ENCODE assay signal across 24 cellular contexts in the genomic region with DNA sequence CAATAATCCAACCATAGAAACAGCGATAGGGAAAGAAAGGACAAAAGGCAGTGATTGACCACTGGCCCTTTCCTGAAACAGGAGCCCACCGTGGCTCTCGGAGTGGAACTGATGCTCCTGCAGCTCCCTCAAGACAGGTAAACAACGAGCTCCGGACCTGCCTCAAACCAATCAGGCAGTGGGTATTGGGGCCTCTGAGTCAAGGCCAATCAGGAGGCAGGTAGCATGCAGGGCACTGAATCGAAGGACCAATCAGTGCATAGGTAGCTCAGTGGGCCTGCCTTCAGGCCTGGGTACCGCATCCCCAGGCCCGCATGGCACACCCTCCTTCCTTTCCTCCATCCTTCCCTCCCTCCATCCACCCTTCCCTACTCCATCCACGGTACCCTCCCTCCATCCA.
"Had no signal": no experiment of that assay in that cellular context is flagged by ENCODE, and none has a peak within 500 bp of the region (broad histone marks: within the 10 kb centered on the region; RNA-seq: fewer than 3 reads in every experiment).

No MANE protein-coding gene starts in this region.

- H3K4me3 ChIP-seq: left ventricle myocardium inferior, lung, pancreas, prostate gland, skin epidermis, thyroid gland, transverse colon, upper lobe of left lung had no signal

- DNase-seq: hippocampal formation; immature natural killer cell; islet precursor cell; left ventricle myocardium inferior; mesendoderm; naive B cell; nucleus accumbens; pancreas; retina; right cardiac atrium; stimulated activated CD4-positive, alpha-beta T cell treated with anti-CD3 and anti-CD28 coated beads, Interleukin-12 subunit alpha, Interleukin-12 subunit beta, amount 100 ng/mL, for 4 hours; stimulated activated CD4-positive, alpha-beta T cell treated with anti-CD3 and anti-CD28 coated beads, Interleukin-15, amount 100 ng/mL, for 24 hours; stimulated activated CD4-positive, alpha-beta T cell treated with anti-CD3 and anti-CD28 coated beads, Interleukin-2, amount 100 ng/mL, for 24 hours; stimulated activated CD4-positive, alpha-beta T cell treated with anti-CD3 and anti-CD28 coated beads, Interleukin-4, amount 100 ng/mL, for 1 hour; stimulated activated naive B cell treated with anti-CD40 and anti-IgM and Interleukin-4, amounts not matched to agents 10 μg/mL and 1 μg/mL and 100 μg/mL, for 72 hours; substantia nigra; thyroid gland; transverse colon; upper lobe of left lung had no signal

- H3K4me1 ChIP-seq: pancreas, prostate gland, transverse colon, upper lobe of left lung had no signal

- H3K36me3 ChIP-seq: left ventricle myocardium inferior, pancreas, prostate gland, thyroid gland, transverse colon, upper lobe of left lung had no signal

- H3K27ac ChIP-seq: left ventricle myocardium inferior, pancreas, prostate gland, thyroid gland, transverse colon, upper lobe of left lung had no signal

- ATAC-seq: pancreas, right cardiac atrium, sciatic nerve had no signal

- H3K27me3 ChIP-seq: thyroid gland, upper lobe of left lung had no signal

- FAIRE-seq: pancreas, urothelium cell line had no signal

- H3K9me3 ChIP-seq: left ventricle myocardium inferior, pancreas, prostate gland, thyroid gland, transverse colon, upper lobe of left lung had no signal
